10 cellular contexts compared by ENCODE assay signal in the genomic region with DNA sequence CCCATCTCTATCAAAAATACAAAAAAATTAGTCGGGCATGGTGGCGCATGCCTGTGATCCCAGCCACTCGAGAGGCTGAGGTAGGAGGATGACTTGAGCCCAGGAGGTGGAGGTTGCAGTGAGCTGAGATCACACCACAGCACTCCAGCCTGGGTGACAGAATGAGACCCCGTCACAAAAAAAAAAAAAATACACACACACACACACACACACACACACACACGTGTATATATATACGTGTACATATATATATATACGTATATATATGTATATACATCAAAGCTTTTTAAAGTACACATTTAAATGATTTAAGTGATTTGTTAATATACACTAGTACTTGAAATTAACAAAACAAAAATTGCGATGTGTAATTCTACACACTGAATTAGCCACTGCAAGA.
"Had no signal": no experiment of that assay in that cellular context is flagged by ENCODE, and none has a peak within 500 bp of the region (broad histone marks: within the 10 kb centered on the region; RNA-seq: fewer than 3 reads in every experiment).

No MANE protein-coding gene starts in this region.

- H3K9ac ChIP-seq: GM23248, KMS-11 had no signal

- H2AFZ ChIP-seq: GM23248 had no signal

- H3K27ac ChIP-seq: GM23248, HL-60, KMS-11 had no signal

- H3K4me3 ChIP-seq: GM23248, HAP-1 had no signal

- H3K9me3 ChIP-seq: HAP-1 had no signal

- H3K36me3 ChIP-seq: HAP-1 had no signal

- DNase-seq: GM23248, GOT3, H7, Karpas-422, KBM-7 had no signal

- FAIRE-seq: HepG2 had no signal

- ATAC-seq: HCT116, HepG2 had no signal

- H3K4me2 ChIP-seq: KMS-11 had no signal
